Comparison of ENCODE assay signal across 9 cellular contexts in the genomic region with DNA sequence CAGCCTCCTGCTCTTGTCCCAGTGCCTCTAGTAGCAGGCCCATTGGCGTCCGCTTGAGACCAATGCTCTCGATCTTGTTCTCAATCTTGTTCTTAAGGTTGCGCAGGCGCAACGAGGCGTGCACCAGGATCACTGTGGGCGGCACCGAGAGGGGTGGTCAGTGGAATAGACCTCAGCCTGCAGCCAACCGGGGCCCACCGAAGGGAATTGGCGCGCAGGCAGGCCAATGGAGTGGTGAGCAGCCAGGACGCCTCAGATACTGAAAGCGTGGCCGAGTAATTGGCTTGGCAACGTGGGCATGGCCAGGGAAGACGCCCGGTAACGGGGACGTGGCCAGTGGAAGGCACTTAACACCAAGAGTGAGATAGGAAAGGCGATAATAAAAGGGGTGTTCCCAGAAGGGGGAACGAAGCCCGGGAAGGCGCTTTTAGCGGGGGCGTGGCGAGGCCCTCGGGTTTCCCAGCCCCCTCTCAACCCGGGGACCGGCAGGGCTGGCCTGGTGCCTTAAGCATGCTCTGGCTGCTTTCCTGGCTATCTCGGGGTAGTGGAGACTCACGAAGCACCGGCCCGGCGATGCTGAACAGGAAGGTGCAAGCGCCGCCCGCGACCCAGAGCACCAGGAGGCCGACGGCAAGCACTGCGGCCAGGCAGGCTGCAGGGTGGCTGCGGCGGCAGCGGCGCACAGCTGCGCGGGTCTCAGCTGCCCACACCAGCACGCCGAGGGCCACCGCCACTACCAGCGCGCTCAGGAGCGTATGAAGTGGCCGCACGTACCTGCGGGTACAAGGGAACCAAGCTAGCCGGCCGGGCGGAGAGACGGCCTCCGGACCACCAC. TPM values are rescaled to one million over a fixed set of nuclear protein-coding genes. Genes with fewer than 3 reads are reported as not detected.
DNase-seq lines count a peak whose midpoint lies in the region; ATAC-seq and TF ChIP-seq lines count a peak whose summit lies in the region.
"Had no signal": no experiment of that assay in that cellular context is flagged by ENCODE, and none has a peak within 500 bp of the region (broad histone marks: within the 10 kb centered on the region; RNA-seq: fewer than 3 reads in every experiment).

No MANE protein-coding gene starts in this region.

- 50% methylated on average over 33 of the region's 63 CpGs for WGBS in esophagus muscularis mucosa

- no peak overlapping the region for H3K27ac Mint-ChIP-seq in stimulated activated naive CD8-positive, alpha-beta T cell treated with anti-CD3 and anti-CD28 coated beads, Interleukin-15, Interleukin-2, amounts not matched to agents 100 ng/mL and 50 ng/mL, for 24 hours

- H3K9me3 ChIP-seq in esophagus muscularis mucosa (no peaks in the 10 kb centered on the region), muscle layer of duodenum (ENCODE audit: control insufficient read depth in 1 of 2, low read length in 2 of 2) (no peaks in the 10 kb centered on the region)
- H3K9me3 ChIP-seq: neutrophil had no signal

- DNase-seq in stimulated activated naive CD8-positive, alpha-beta T cell treated with anti-CD3 and anti-CD28 coated beads, Interleukin-15, Interleukin-2, amounts not matched to agents 100 U/mL and 50 U/mL, for 24 hours: no peak
- DNase-seq in esophagus muscularis mucosa (ENCODE audit: extremely low spot score): no peak
- no peak for DNase-seq in effector CD8-positive, alpha-beta T cell (lab: John Stamatoyannopoulos, UW)

- H3K36me3 Mint-ChIP-seq in stimulated activated naive CD8-positive, alpha-beta T cell treated with anti-CD3 and anti-CD28 coated beads, Interleukin-15, Interleukin-2, amounts not matched to agents 100 ng/mL and 50 ng/mL, for 24 hours (ENCODE audit: low read depth): peaks cover 3% of the 10 kb centered on the region

- H3K9me3 Mint-ChIP-seq in stimulated activated naive CD8-positive, alpha-beta T cell treated with anti-CD3 and anti-CD28 coated beads, Interleukin-15, Interleukin-2, amounts not matched to agents 100 ng/mL and 50 ng/mL, for 24 hours: no peaks in the 10 kb centered on the region

- H3K4me1 ChIP-seq in esophagus muscularis mucosa: peaks cover 16 to 24% (median 21%) of the 10 kb centered on the region in 4 donors
- peaks cover 0 to 8% of the 10 kb centered on the region in 2 donors for H3K4me1 ChIP-seq in muscle layer of duodenum (ENCODE audit: control insufficient read depth in 1 of 2, insufficient read depth in 2 of 2, low read length in 2 of 2)

- H3K27me3 ChIP-seq in esophagus muscularis mucosa (no peaks in the 10 kb centered on the region), muscle layer of duodenum (ENCODE audit: low read depth, low read length) (no peaks in the 10 kb centered on the region)
- H3K27me3 ChIP-seq: neutrophil had no signal

- H3K36me3 ChIP-seq in esophagus muscularis mucosa: peaks cover 0 to 30% (median 27%) of the 10 kb centered on the region in 4 donors
- H3K36me3 ChIP-seq in muscle layer of duodenum (ENCODE audit: control insufficient read depth in 1 of 2, insufficient read depth in 2 of 2, low read length in 2 of 2): peaks cover 3 to 15% of the 10 kb centered on the region in 2 donors

- no peaks in the 10 kb centered on the region for H3K27me3 Mint-ChIP-seq in stimulated activated naive CD8-positive, alpha-beta T cell treated with anti-CD3 and anti-CD28 coated beads, Interleukin-15, Interleukin-2, amounts not matched to agents 100 ng/mL and 50 ng/mL, for 24 hours

- H3K4me1 Mint-ChIP-seq in stimulated activated naive CD8-positive, alpha-beta T cell treated with anti-CD3 and anti-CD28 coated beads, Interleukin-15, Interleukin-2, amounts not matched to agents 100 ng/mL and 50 ng/mL, for 24 hours (ENCODE audit: low read depth): peaks cover 12% of the 10 kb centered on the region

- intact Hi-C loops in esophagus muscularis mucosa (cut with DNase I): no loop called here

- no peak for TF ChIP-seq CTCF in esophagus muscularis mucosa (IDR thresholded peaks at IDR 0.05)

- H3K4me3 Mint-ChIP-seq in stimulated activated naive CD8-positive, alpha-beta T cell treated with anti-CD3 and anti-CD28 coated beads, Interleukin-15, Interleukin-2, amounts not matched to agents 100 ng/mL and 50 ng/mL, for 24 hours: peak overlapping the region; percentile 23

- no peak for TF ChIP-seq EP300 in esophagus muscularis mucosa (IDR thresholded peaks at IDR 0.05)

- TF ChIP-seq POLR2A in esophagus muscularis mucosa (IDR thresholded peaks at IDR 0.05; ENCODE audit: low read depth): no peak

- H3K4me3 ChIP-seq in esophagus muscularis mucosa (peak overlapping the region; percentile 55 to 62 (median 60)), muscle layer of duodenum (ENCODE audit: low read depth in 1 of 2, low read length in 2 of 2) (peak overlapping the region; percentile 65 to 78)

- ATAC-seq in stimulated activated naive CD8-positive, alpha-beta T cell treated with anti-CD3 and anti-CD28 coated beads, Interleukin-15, Interleukin-2, amounts not matched to agents 100 U/mL and 50 U/mL, for 24 hours: no peak
- ATAC-seq in GM21390 (IDR thresholded peaks at IDR 0.05; ENCODE audit: unreplicated experiment): no peak
- ATAC-seq in GM21576 (IDR thresholded peaks at IDR 0.05; ENCODE audit: unreplicated experiment): no peak
- ATAC-seq in HG03280 (IDR thresholded peaks at IDR 0.05; ENCODE audit: unreplicated experiment): no peak

- H3K27ac ChIP-seq in esophagus muscularis mucosa (replicated peaks in 1 of 4) (peak overlapping the region; percentile 68 to 84 (median 68)), muscle layer of duodenum (ENCODE audit: low read length) (no peak overlapping the region)
- H3K27ac ChIP-seq: neutrophil had no signal

RNA-seq across cellular contexts. Expression of gene PRAF2, which starts 1.7 kb away (rescaled TPM):
- total RNA-seq in esophagus muscularis mucosa: 10 to 100 TPM; 15.9 to 26.6 (median 23.8) TPM

RNA-seq across cellular contexts. Expression of gene WDR45, which starts 7.6 kb away (rescaled TPM):
- total RNA-seq in esophagus muscularis mucosa: 10 to 100 TPM; 68.1 to 77.9 (median 72.7) TPM

RNA-seq across cellular contexts. Expression of gene CCDC120, which starts 13.3 kb away (rescaled TPM):
- total RNA-seq in esophagus muscularis mucosa: 1 to 10 TPM; 1.2 to 5.1 (median 2.9) TPM

RNA-seq across cellular contexts. Expression of gene TFE3, which starts 28.9 kb away (rescaled TPM):
- 100 to 1,000 TPM in 3 of 4 donors, 10 to 100 TPM in 1; 99.9 to 181 (median 150) TPM for total RNA-seq in esophagus muscularis mucosa

RNA-seq across cellular contexts. Expression of gene GPKOW, which starts 51.4 kb away (rescaled TPM):
- total RNA-seq in esophagus muscularis mucosa: 10 to 100 TPM; 27.8 to 43.8 (median 32.4) TPM
